ENCODE assay signal across 8 cellular contexts in the genomic region with DNA sequence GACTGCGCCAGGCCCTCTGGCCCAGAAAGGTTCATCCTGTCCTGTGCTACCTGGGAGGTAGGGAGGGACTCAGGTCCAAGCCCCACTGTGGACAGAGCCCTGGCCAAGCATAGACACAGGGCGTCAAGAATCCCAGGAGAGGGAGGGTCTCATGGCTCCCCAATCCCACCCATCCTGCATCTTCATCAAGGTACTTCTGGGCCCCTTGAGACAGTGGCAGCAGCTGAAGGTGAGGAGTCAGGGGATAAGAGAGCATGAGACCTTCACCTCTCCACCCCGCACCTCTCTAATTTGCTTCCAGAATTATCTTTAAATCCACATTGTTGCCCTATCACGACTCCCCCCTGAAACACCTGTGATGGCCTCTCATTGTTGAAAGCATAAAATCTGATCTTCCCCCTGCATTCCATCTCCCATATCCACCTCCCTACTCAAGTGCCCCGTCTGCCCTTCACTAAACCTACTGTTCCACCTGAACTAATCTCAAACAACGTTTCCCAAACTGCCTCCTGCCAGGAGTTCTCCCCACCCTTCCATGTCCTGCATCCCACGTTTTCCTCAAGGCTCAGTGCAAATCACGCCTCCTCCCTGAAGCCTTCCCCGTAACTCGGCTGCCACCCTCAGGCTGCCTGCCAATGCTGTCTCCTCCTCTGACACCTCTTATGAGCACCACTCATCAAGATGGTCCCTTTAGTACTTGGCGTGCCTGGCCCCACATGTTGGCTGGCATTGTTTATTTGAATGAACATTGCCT. TPM values are rescaled to one million over a fixed set of nuclear protein-coding genes. Genes with fewer than 3 reads are reported as not detected.
DNase-seq lines count a peak whose midpoint lies in the region; ATAC-seq and TF ChIP-seq lines count a peak whose summit lies in the region.

No MANE protein-coding gene starts in this region.

- no peaks in the 10 kb centered on the region for H3K4me1 ChIP-seq in OCI-LY1 (ENCODE audit: insufficient read depth, low read length, severe bottlenecking)

- no peak overlapping the region for H2AFZ ChIP-seq in OCI-LY1 (ENCODE audit: low read length)

- no peaks in the 10 kb centered on the region for H3K79me2 ChIP-seq in OCI-LY1 (ENCODE audit: insufficient read depth, low read length)

- no peaks in the 10 kb centered on the region for H3K36me3 ChIP-seq in OCI-LY1 (ENCODE audit: insufficient read depth, low read length)

- no peak overlapping the region for H3K9ac ChIP-seq in OCI-LY1 (ENCODE audit: low read length)

- ATAC-seq in GM18502 (IDR thresholded peaks at IDR 0.05; ENCODE audit: poor library complexity, unreplicated experiment), result no peak
- no peak for ATAC-seq in HG02885 (IDR thresholded peaks at IDR 0.05; ENCODE audit: poor library complexity, unreplicated experiment)

- H3K4me3 ChIP-seq in HFF-Myc (replicated peaks; ENCODE audit: low read depth, low read length) (no peak overlapping the region), OCI-LY1 (ENCODE audit: low read depth, low read length, poor library complexity, severe bottlenecking) (no peak overlapping the region), fibroblast of pulmonary artery (replicated peaks; ENCODE audit: low read depth, low read length) (no peak overlapping the region)

- no peaks in the 10 kb centered on the region for H4K20me1 ChIP-seq in OCI-LY1 (ENCODE audit: insufficient read depth, low read length)

- H3K9me2 ChIP-seq in OCI-LY1 (ENCODE audit: low read depth, low read length), result no peaks in the 10 kb centered on the region

- no peak overlapping the region for H3K4me2 ChIP-seq in OCI-LY1 (ENCODE audit: low read length)

- TF ChIP-seq CTCF in HFF-Myc (IDR thresholded peaks at IDR 0.05; ENCODE audit: low read depth, low read length, missing control alignments) (peak; percentile 36), OCI-LY1 (IDR thresholded peaks at IDR 0.05; ENCODE audit: low read length) (0 out of 2 replicates have a peak, but pooled peaks have one; percentile 25), fibroblast of pulmonary artery (IDR thresholded peaks at IDR 0.05; ENCODE audit: low read length, missing control alignments) (no peak)

- no peaks in the 10 kb centered on the region for H3K9me3 ChIP-seq in OCI-LY1 (ENCODE audit: low read length)

- no peaks in the 10 kb centered on the region for H3F3A ChIP-seq in OCI-LY1 (ENCODE audit: insufficient read depth, low read length)

- H3K27me3 ChIP-seq in OCI-LY1 (ENCODE audit: insufficient read depth, low read length), result no peaks in the 10 kb centered on the region

- no peak overlapping the region for H3K27ac ChIP-seq in OCI-LY1 (ENCODE audit: low read depth, low read length, poor library complexity, severe bottlenecking)

- in situ Hi-C loops in KBM-7 (cut with MboI; ENCODE audit: low pct_unique_long_range_greater_than_20kb, low sequenced_read_pairs), result loop anchor here (25.0 kb wide), 1 partner anchor 589 kb away; a partner anchor contains a TSS

- no peak for DNase-seq in HFF-Myc (ENCODE audit: extremely low read depth, low read depth)
- peak; percentile 40 for DNase-seq in fibroblast of pulmonary artery (ENCODE audit: low read depth)
- peak; percentile 40 for DNase-seq in renal cortical epithelial cell (ENCODE audit: low read depth)
- no peak for DNase-seq in activated CD4-positive, alpha-beta T cell treated with anti-CD3 and anti-CD28 coated beads, Interleukin-2, amount 50 U/mL, for 4 hours
- DNase-seq in KBM-7, result no peak

RNA-seq across cellular contexts. Expression of a gene that starts 27.1 kb away (rescaled TPM):
- 294 and 1,160 TPM in 2 replicates for total RNA-seq in renal cortical epithelial cell

RNA-seq across cellular contexts. Expression of a gene that starts 30.3 kb away (rescaled TPM):
- total RNA-seq in renal cortical epithelial cell, result 1,047 and 1,149 TPM in 2 replicates

Comparison
In these comparisons a context has a peak if more than half of its experiments do, and no peak if none do; other contexts are left out.
1. DNase-seq: peak in fibroblast of pulmonary artery (single experiment) and renal cortical epithelial cell (single experiment); none in HFF-Myc (single experiment), activated CD4-positive, alpha-beta T cell treated with anti-CD3 and anti-CD28 coated beads, Interleukin-2, amount 50 U/mL, for 4 hours (0 of 2) and KBM-7 (single experiment).